Comparison of ENCODE assay signal across 14 cellular contexts in the genomic region with DNA sequence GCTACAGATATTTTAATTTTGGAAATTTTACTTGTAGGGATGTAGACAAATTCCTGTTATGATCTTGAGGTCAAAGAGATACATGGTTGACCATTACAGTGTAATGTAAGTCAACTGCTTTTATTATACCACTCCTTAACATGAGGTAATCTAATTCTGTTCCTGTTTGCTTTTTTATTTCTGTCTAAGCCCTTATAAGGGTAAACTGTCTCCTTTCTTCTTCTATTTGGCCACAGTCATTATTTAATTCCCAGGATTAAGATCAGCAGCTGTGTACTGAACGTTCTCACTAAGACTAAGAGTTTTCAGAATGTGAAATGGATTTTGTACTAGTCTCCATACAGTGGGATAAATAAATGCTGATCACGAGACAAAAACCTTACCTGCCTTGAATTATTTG. TPM values are rescaled to one million over a fixed set of nuclear protein-coding genes. Genes with fewer than 3 reads are reported as not detected.
DNase-seq lines count a peak whose midpoint lies in the region; ATAC-seq lines count a peak whose summit lies in the region.
"Had no signal": no experiment of that assay in that cellular context is flagged by ENCODE, and none has a peak within 500 bp of the region (broad histone marks: within the 10 kb centered on the region; RNA-seq: fewer than 3 reads in every experiment).

No MANE protein-coding gene starts in this region.

- H3K4me3 ChIP-seq in ACC112 (ENCODE audit: low read depth, low read length) = no peak overlapping the region
- H3K4me3 ChIP-seq: coronary artery, thoracic aorta had no signal

- no peak for ATAC-seq in HG02973 (IDR thresholded peaks at IDR 0.05; ENCODE audit: unreplicated experiment)
- ATAC-seq: activated T-cell treated with anti-CD3 and anti-CD28 coated beads, Interleukin-2, amount 50 U/mL, for 72 hours had no signal

- no peaks in the 10 kb centered on the region for H3K27me3 ChIP-seq in ACC112 (ENCODE audit: insufficient read depth, low read length)

- peaks cover 5% of the 10 kb centered on the region for H3K36me3 ChIP-seq in ACC112 (ENCODE audit: insufficient read depth, low read length)
- H3K36me3 ChIP-seq: thoracic aorta had no signal

- DNase-seq in NCI-H2196 treated with DMSO at 0.1 percent for 48 hours (lab: John Stamatoyannopoulos, UW; ENCODE audit: unreplicated experiment) = peak; percentile 20
- DNase-seq in dermis blood vessel endothelial cell = peak; percentile 7
- DNase-seq in myocyte (ENCODE audit: low read depth) = peak; percentile 76
- no peak for DNase-seq in posterior vena cava (ENCODE audit: low spot score)
- DNase-seq in NCI-H526 treated with DMSO at 0.1 percent for 48 hours (lab: John Stamatoyannopoulos, UW) = no peak
- DNase-seq in COR-L47 (lab: John Stamatoyannopoulos, UW) = no peak
- DNase-seq: activated T-cell treated with anti-CD3 and anti-CD28 coated beads, Interleukin-2, amount 50 U/mL, for 72 hours; NCI-H1436; stimulated activated CD4-positive, alpha-beta T cell treated with anti-CD3 and anti-CD28 coated beads, Interleukin-4, amount 100 ng/mL, for 4 hours had no signal

- H3K4me1 ChIP-seq in ACC112 (ENCODE audit: control insufficient read depth, insufficient read depth, low read length, unreplicated experiment) = peaks cover 57% of the 10 kb centered on the region

- peak overlapping the region; percentile 80 for H3K27ac ChIP-seq in ACC112 (ENCODE audit: low read depth, low read length)
- H3K27ac ChIP-seq: coronary artery, HL-60 had no signal

- H2AFZ ChIP-seq in ACC112 (ENCODE audit: low read length, unreplicated experiment) = no peak overlapping the region

- H3K79me2 ChIP-seq in ACC112 (ENCODE audit: control insufficient read depth, insufficient read depth, low read length, unreplicated experiment) = no peaks in the 10 kb centered on the region

- intact Hi-C loops in posterior vena cava (cut with DNase I) = no loop called here

RNA-seq across cellular contexts. Expression of a gene that starts 32.8 kb away (rescaled TPM):
- total RNA-seq in dermis blood vessel endothelial cell (13.4 and 14.4 TPM in 2 replicates), myocyte (54.0 and 55.6 TPM in 2 replicates), posterior vena cava (10 to 100 TPM; 14.5 to 16.9 TPM)
- polyA plus RNA-seq in myocyte (2012) = 28.6 TPM

RNA-seq across cellular contexts. Expression of a gene that starts 33.1 kb away (rescaled TPM):
- 15.1 and 29.5 TPM in 2 replicates for total RNA-seq in dermis blood vessel endothelial cell
- total RNA-seq in myocyte = 217 and 282 TPM in 2 replicates
- polyA plus RNA-seq in myocyte (2012) = 267 TPM
- total RNA-seq in posterior vena cava = 10 to 100 TPM; 30.0 to 34.0 TPM

Comparison
In these comparisons a context has a peak if more than half of its experiments do, and no peak if none do; other contexts are left out.
1. DNase-seq: peak in NCI-H2196 treated with DMSO at 0.1 percent for 48 hours (single experiment), dermis blood vessel endothelial cell (single experiment) and myocyte (single experiment); none in posterior vena cava (single experiment), NCI-H526 treated with DMSO at 0.1 percent for 48 hours (single experiment) and COR-L47 (single experiment).